ENCODE assay signal across 1 cellular context in the genomic region with DNA sequence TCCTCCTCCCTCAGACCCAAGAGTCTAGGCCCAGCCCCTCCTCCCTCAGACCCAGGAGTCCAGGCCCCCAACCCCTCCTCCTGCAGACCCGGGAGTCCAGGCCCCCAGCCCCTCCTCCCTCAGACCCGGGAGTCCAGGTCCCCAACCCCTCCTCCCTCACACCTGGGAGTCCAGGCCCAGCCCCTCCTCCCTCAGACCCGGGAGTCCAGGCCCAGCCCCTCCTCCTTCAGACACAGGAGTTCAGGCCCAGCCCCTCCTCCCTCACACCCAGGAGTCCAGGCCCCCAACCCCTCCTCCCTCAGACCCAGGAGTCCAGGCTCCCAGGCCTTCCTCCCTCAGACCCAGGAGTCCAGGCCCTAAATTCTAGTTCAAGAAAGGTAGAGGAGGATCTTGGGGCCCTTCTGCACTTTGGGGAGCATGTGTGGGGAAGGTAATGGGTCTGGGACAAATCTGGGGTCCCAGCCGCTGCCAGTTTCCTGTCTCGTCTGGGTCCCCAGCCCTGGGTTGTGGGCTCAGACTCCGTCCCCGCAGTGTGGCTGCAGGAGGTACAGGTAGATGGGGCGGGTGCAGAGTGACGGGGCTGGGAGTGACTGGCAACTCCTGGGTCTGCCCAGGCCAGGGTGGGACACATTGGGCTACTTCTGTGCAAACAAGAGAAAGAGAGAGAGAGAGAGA.
A peak's percentile ranks its signal among the peaks of the same experiment; 100 is the strongest.
TF ChIP-seq lines count a peak whose summit lies in the region.

No MANE protein-coding gene starts in this region.

TF ChIP-seq in K562, 482 proteins besides CTCF, POLR2A, EP300 and RAD21:
- TF ChIP-seq TSC22D4 (tag; IDR thresholded peaks at IDR 0.05) (no peak), POLR2G (IDR thresholded peaks at IDR 0.05; ENCODE audit: low read depth, low read length) (peak; percentile 37; the same call in 1 of the 2 replicates)
